ENCODE assay signal across 9 cellular contexts in the genomic region with DNA sequence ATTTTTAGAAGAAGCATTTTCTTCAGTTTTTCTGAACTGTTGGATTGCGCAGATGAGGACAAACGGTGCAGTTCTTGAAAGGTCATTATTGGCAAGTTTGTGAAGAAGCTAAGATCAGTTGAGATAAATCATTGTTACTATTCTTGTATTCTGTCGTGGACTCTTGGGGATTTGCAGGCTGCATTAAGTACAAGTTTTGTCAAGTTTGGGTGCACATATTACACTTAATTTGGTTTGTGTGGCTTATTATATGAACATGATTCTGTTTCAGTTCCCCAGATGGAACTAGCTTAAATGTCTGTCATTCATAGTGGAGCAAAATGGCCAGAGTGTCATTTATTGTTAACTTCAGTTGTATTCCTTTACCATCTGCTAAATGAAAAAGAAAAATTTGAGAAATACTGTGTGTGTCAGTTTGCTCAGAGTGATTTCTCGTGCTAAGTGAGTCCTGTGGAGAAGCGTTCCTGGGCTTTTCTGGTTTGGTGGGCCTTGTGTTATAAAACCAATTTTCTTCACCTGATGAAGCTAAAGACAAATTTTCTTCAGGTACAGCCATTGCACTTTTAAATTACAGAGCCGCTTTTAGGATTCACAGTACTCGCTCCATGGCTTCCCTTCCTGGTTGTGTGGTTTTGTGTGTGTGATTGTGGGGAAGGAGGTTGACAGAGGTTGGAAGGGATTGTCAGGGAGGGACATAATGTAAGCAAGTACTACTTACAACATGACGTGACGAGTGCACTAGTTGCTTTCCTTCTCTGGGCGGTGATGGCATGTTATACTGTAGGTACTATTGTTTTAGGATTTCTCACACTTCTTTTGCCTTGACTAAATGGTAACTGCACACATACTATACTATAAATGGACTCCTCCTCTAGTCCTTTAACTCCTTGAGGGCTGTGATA. TPM values are rescaled to one million over a fixed set of nuclear protein-coding genes. Genes with fewer than 3 reads are reported as not detected.
A peak's percentile ranks its signal among the peaks of the same experiment; 100 is the strongest.
DNase-seq lines count a peak whose midpoint lies in the region; ATAC-seq, FAIRE-seq and TF ChIP-seq lines count a peak whose summit lies in the region.
"Had no signal": no experiment of that assay in that cellular context is flagged by ENCODE, and none has a peak within 500 bp of the region (broad histone marks: within the 10 kb centered on the region; RNA-seq: fewer than 3 reads in every experiment).

No MANE protein-coding gene starts in this region.

- no peaks in the 10 kb centered on the region for H3K27me3 ChIP-seq in BLaER1 treated with 17β-estradiol and CSF1 and Interleukin-3, amounts not matched to agents 10 nM and 100 nM
- no peaks in the 10 kb centered on the region for H3K27me3 ChIP-seq in Loucy (ENCODE audit: insufficient read depth, low read length, poor library complexity, severe bottlenecking)

- H3K9ac ChIP-seq in BLaER1 treated with 17β-estradiol and CSF1 and Interleukin-3, amounts not matched to agents 10 nM and 100 nM = peak overlapping the region in 10 of 11 experiments; percentile 79 to 88 (median 85); a peak in 17 of 22 replicates
- peak overlapping the region; percentile 67 for H3K9ac ChIP-seq in Loucy (ENCODE audit: low read depth, low read length, poor library complexity, severe bottlenecking)

- peaks cover 22 to 36% (median 28%) of the 10 kb centered on the region in 10 experiments for H3K4me1 ChIP-seq in BLaER1 treated with 17β-estradiol and CSF1 and Interleukin-3, amounts not matched to agents 10 nM and 100 nM
- H3K4me1 ChIP-seq in Loucy (ENCODE audit: insufficient read depth, low read length, poor library complexity, severe bottlenecking) = peaks cover 36% of the 10 kb centered on the region

- H3K9me3 ChIP-seq in BLaER1 treated with 17β-estradiol and CSF1 and Interleukin-3, amounts not matched to agents 10 nM and 100 nM (replicated peaks in 1 of 11) = no peaks in the 10 kb centered on the region
- H3K9me3 ChIP-seq in Loucy (ENCODE audit: insufficient read depth, low read depth, low read length) = no peaks in the 10 kb centered on the region

- H3K27me3 Mint-ChIP-seq in natural killer cell (ENCODE audit: low read depth in 2 of 2) = peaks cover 1 to 9% of the 10 kb centered on the region in 2 donors

- H3K27ac Mint-ChIP-seq in natural killer cell = peak overlapping the region; percentile 79 to 90

- peaks cover 26% of the 10 kb centered on the region for H3K79me2 ChIP-seq in Loucy (ENCODE audit: insufficient read depth, low read length)

- H3K4me3 Mint-ChIP-seq in natural killer cell = peak overlapping the region; percentile 92

- H3K36me3 ChIP-seq in BLaER1 treated with 17β-estradiol and CSF1 and Interleukin-3, amounts not matched to agents 10 nM and 100 nM = 0 out of 22 replicates have a peak, but pooled peaks cover 0 to 14% (median 0%) of the 10 kb centered on the region in 11 experiments
- no peaks in the 10 kb centered on the region for H3K36me3 ChIP-seq in Loucy (ENCODE audit: insufficient read depth, low read length)

- peak overlapping the region; percentile 63 to 93 (median 83) for H3K4me2 ChIP-seq in BLaER1 treated with 17β-estradiol and CSF1 and Interleukin-3, amounts not matched to agents 10 nM and 100 nM
- H3K4me2 ChIP-seq in Loucy (ENCODE audit: low read depth, low read length, poor library complexity, severe bottlenecking) = peak overlapping the region; percentile 86

- H3K9me2 ChIP-seq in Loucy (replicated peaks; ENCODE audit: low read depth, low read length) = no peaks in the 10 kb centered on the region

- H3K27ac ChIP-seq in BLaER1 treated with 17β-estradiol and CSF1 and Interleukin-3, amounts not matched to agents 10 nM and 100 nM = no peak overlapping the region
- H3K27ac ChIP-seq in coronary artery = no peak overlapping the region

- TF ChIP-seq POLR2A in GM12892 (IDR thresholded peaks at IDR 0.05; ENCODE audit: low read depth, low read length) = no peak
- TF ChIP-seq POLR2A in lower leg skin (IDR thresholded peaks at IDR 0.05) = no peak

- H3K36me3 Mint-ChIP-seq in natural killer cell = no peaks in the 10 kb centered on the region

- H3K4me1 Mint-ChIP-seq in natural killer cell = peaks cover 37 to 38% of the 10 kb centered on the region in 2 donors

- no peaks in the 10 kb centered on the region for H3F3A ChIP-seq in Loucy (ENCODE audit: low read depth)

- H3K4me3 ChIP-seq in BLaER1 treated with 17β-estradiol and CSF1 and Interleukin-3, amounts not matched to agents 10 nM and 100 nM = peak overlapping the region; percentile 71 to 95 (median 88)
- peak overlapping the region; percentile 78 for H3K4me3 ChIP-seq in Loucy (ENCODE audit: low read length, poor library complexity, severe bottlenecking)
- peak overlapping the region; percentile 96 for H3K4me3 ChIP-seq in coronary artery
- H3K4me3 ChIP-seq in lower leg skin (ENCODE audit: low read depth, poor library complexity, severe bottlenecking) = no peak overlapping the region

- WGBS in lower leg skin, 2 donors = 53 to 56% methylated on average over 10 of the region's 10 CpGs

- no peak overlapping the region for H2AFZ ChIP-seq in Loucy (ENCODE audit: low read length)

- H4K20me1 ChIP-seq in BLaER1 treated with 17β-estradiol and CSF1 and Interleukin-3, amounts not matched to agents 10 nM and 100 nM = peaks cover 13 to 45% (median 38%) of the 10 kb centered on the region in 11 experiments; a peak in 19 of 22 replicates
- peaks cover 34% of the 10 kb centered on the region for H4K20me1 ChIP-seq in Loucy (ENCODE audit: insufficient read depth, low read length, poor library complexity, severe bottlenecking)

- intact Hi-C loops in natural killer cell (cut with micrococcal nuclease) (loop anchor here (2.0 to 5.0 kb wide), 2 partner anchors 31 to 200 kb away; no protein-coding TSS in a partner anchor), lower leg skin (cut with DNase I; ENCODE audit: low total_unique reads) (no loop called here)

- ATAC-seq in natural killer cell = no peak

- FAIRE-seq in GM12892 (lab: Jason Lieb, UNC) = no peak
- FAIRE-seq: islet of Langerhans had no signal

- TF ChIP-seq CTCF in Loucy (conservative IDR thresholded peaks at IDR 0.05; ENCODE audit: low read length) (no peak), coronary artery (IDR thresholded peaks at IDR 0.05) (no peak), natural killer cell (IDR thresholded peaks at IDR 0.05) (no peak), lower leg skin (IDR thresholded peaks at IDR 0.05) (no peak)

- H3K9me3 Mint-ChIP-seq in natural killer cell = no peaks in the 10 kb centered on the region

- DNase-seq in coronary artery (ENCODE audit: low spot score) (no peak), natural killer cell (no peak), GM12892 (ENCODE audit: insufficient read length) (no peak), NCI-H1048 (lab: John Stamatoyannopoulos, UW) (no peak), lower leg skin (ENCODE audit: low spot score in 2 of 2) (no peak), germinal center (ENCODE audit: low spot score) (no peak)

RNA-seq across cellular contexts. Expression of a gene that starts 1.7 kb away (rescaled TPM):
- total RNA-seq in natural killer cell = 100 to 1,000 TPM; 573 to 661 (median 647) TPM
- 49.4 TPM for polyA plus RNA-seq in GM12892 (2012; ENCODE audit: missing spikeins)
- 100 to 1,000 TPM; 105 to 167 (median 129) TPM for total RNA-seq in lower leg skin
